17 cellular contexts compared by ENCODE assay signal in genomic region chr13:38900188-38900587, GRCh38.
DNase-seq lines count a peak whose midpoint lies in the region; ATAC-seq, FAIRE-seq and TF ChIP-seq lines count a peak whose summit lies in the region.
"Had no signal": no experiment of that assay in that cellular context is flagged by ENCODE, and none has a peak within 500 bp of the region (broad histone marks: within the 10 kb centered on the region; RNA-seq: fewer than 3 reads in every experiment).

No MANE protein-coding gene starts in this region.

- H3K4me2 ChIP-seq in mesendoderm (ENCODE audit: low read length) (no peak overlapping the region), neuronal stem cell (ENCODE audit: insufficient read depth, low read length, poor library complexity, severe bottlenecking) (no peak overlapping the region)
- H3K4me2 ChIP-seq: KMS-11 had no signal

- H4K91ac ChIP-seq in neuronal stem cell (ENCODE audit: low read depth, low read length, poor library complexity): no peak overlapping the region

- H3K56ac ChIP-seq in mesendoderm (ENCODE audit: low read length): no peak overlapping the region

- no peaks in the 10 kb centered on the region for H3K36me3 Mint-ChIP-seq in WTC11
- H3K36me3 Mint-ChIP-seq: CD14-positive monocyte, naive B cell had no signal

- FAIRE-seq in D721Med (lab: Jason Lieb, UNC): peak; percentile 83
- FAIRE-seq: G401.6 had no signal

- no peak overlapping the region for H3K4ac ChIP-seq in mesendoderm (ENCODE audit: low read depth, low read length)
- H3K4ac ChIP-seq in neuronal stem cell (ENCODE audit: low read length): no peak overlapping the region

- H2AK5ac ChIP-seq in mesendoderm (ENCODE audit: low read length) (no peak overlapping the region), neuronal stem cell (ENCODE audit: low read depth, low read length) (no peak overlapping the region)

- H2BK15ac ChIP-seq in mesendoderm (replicated peaks; ENCODE audit: low read depth) (no peak overlapping the region), neuronal stem cell (ENCODE audit: low read length) (no peak overlapping the region)

- no peaks in the 10 kb centered on the region for H3K36me3 ChIP-seq in mesendoderm (ENCODE audit: control insufficient read depth, insufficient read depth, low read length)
- H3K36me3 ChIP-seq in neuronal stem cell (replicated peaks in 1 of 2; ENCODE audit: control insufficient read depth in 2 of 2, insufficient read depth in 2 of 2, low read length in 2 of 2): no peaks in the 10 kb centered on the region
- H3K36me3 ChIP-seq: gastrocnemius medialis had no signal

- DNase-seq in D721Med (ENCODE audit: insufficient read length, low spot score): peak; percentile 48
- no peak for DNase-seq in HFF-Myc (ENCODE audit: extremely low read depth, low read depth)
- peak; percentile 34 for DNase-seq in WTC11 (ENCODE audit: low spot score)
- DNase-seq in mesendoderm: peak; percentile 65
- no peak for DNase-seq in neuronal stem cell (ENCODE audit: low spot score)
- DNase-seq: activated CD4-positive, alpha-beta T cell treated with anti-CD3 and anti-CD28 coated beads, Interleukin-2, amount 50 U/mL, for 1 hour; effector CD8-positive, alpha-beta T cell; gastrocnemius medialis; naive B cell; RPMI8226; T-helper 2 cell had no signal

- H3K4me1 Mint-ChIP-seq in WTC11: no peaks in the 10 kb centered on the region
- H3K4me1 Mint-ChIP-seq: CD14-positive monocyte, naive B cell had no signal

- ATAC-seq in WTC11 (peak; percentile 92), GM19452 (IDR thresholded peaks at IDR 0.05; ENCODE audit: unreplicated experiment) (no peak), GM21515 (IDR thresholded peaks at IDR 0.05; ENCODE audit: unreplicated experiment) (no peak)
- ATAC-seq in activated CD4-positive, CD25-positive, alpha-beta regulatory T cell treated with anti-CD3 and anti-CD28 coated beads, Interleukin-2, amount 50 U/mL, for 24 hours: no peak
- ATAC-seq: gastrocnemius medialis had no signal

- TF ChIP-seq CTCF in D721Med (IDR thresholded peaks at IDR 0.05; ENCODE audit: insufficient read depth, missing control alignments) (peak; percentile 39), HFF-Myc (IDR thresholded peaks at IDR 0.05; ENCODE audit: low read depth, low read length, missing control alignments) (peak; percentile 14), WTC11 (IDR thresholded peaks at IDR 0.05) (no peak)

- H3K27ac ChIP-seq in mesendoderm (ENCODE audit: low read depth, low read length) (no peak overlapping the region), neuronal stem cell (replicated peaks; ENCODE audit: low read length) (no peak overlapping the region)
- H3K27ac ChIP-seq: gastrocnemius medialis, KMS-11 had no signal

- H2AFZ ChIP-seq in neuronal stem cell (ENCODE audit: low read length): no peak overlapping the region

- no peak overlapping the region for H3K9ac ChIP-seq in mesendoderm (ENCODE audit: low read length)
- no peak overlapping the region for H3K9ac ChIP-seq in neuronal stem cell (ENCODE audit: low read depth, low read length, poor library complexity)
- H3K9ac ChIP-seq: KMS-11 had no signal

- POLR2A ChIA-PET in WTC11 (lab: Charles Lee): interaction anchor here (0.6 kb wide), 1 partner anchor 1681 kb away, joined by 3 read pairs; no protein-coding TSS in a partner anchor

- H3K23ac ChIP-seq in mesendoderm (ENCODE audit: low read length) (no peak overlapping the region), neuronal stem cell (ENCODE audit: low read depth, low read length, poor library complexity) (no peak overlapping the region)

- H3K18ac ChIP-seq in mesendoderm (ENCODE audit: low read length) (no peak overlapping the region), neuronal stem cell (ENCODE audit: low read length) (no peak overlapping the region)

- no peak overlapping the region for H2BK5ac ChIP-seq in mesendoderm (ENCODE audit: low read length)
- no peak overlapping the region for H2BK5ac ChIP-seq in neuronal stem cell (ENCODE audit: low read length)

- no peak overlapping the region for H4K5ac ChIP-seq in mesendoderm (ENCODE audit: low read length)

- no peak overlapping the region for H3K14ac ChIP-seq in neuronal stem cell (ENCODE audit: low read length)

- CTCF ChIA-PET in WTC11 (lab: Charles Lee): interaction anchor here (0.8 to 2.8 kb wide), 10 partner anchors 12 to 318 kb away, joined by 3 to 18 read pairs (median 4); no protein-coding TSS in a partner anchor

- no peaks in the 10 kb centered on the region for H3K4me1 ChIP-seq in mesendoderm (ENCODE audit: control insufficient read depth, low read depth, low read length)
- H3K4me1 ChIP-seq in neuronal stem cell (ENCODE audit: control insufficient read depth in 2 of 2, insufficient read depth in 1 of 2, low read depth in 1 of 2, low read length in 2 of 2): no peaks in the 10 kb centered on the region

- H3K79me2 ChIP-seq in mesendoderm (ENCODE audit: control insufficient read depth, insufficient read depth, low read length): no peaks in the 10 kb centered on the region

- H3K4me3 Mint-ChIP-seq in WTC11: no peak overlapping the region
- H3K4me3 Mint-ChIP-seq: CD14-positive monocyte, naive B cell had no signal

- no peaks in the 10 kb centered on the region for H3K27me3 Mint-ChIP-seq in WTC11 (ENCODE audit: low read depth)

- WGBS in mesendoderm (ENCODE audit: extremely low coverage, insufficient coverage, low lambda C conversion rate): no CpG with 5 or more reads among the region's 3 CpGs
- WGBS in neuronal stem cell (ENCODE audit: extremely low coverage in 2 of 2, insufficient read length in 2 of 2, insufficient replicate concordance in 1 of 2), 2 donors: no CpG with 5 or more reads among the region's 3 CpGs

- no peak overlapping the region for H3K27ac Mint-ChIP-seq in WTC11
- H3K27ac Mint-ChIP-seq: CD14-positive monocyte, naive B cell had no signal

- H3K27me3 ChIP-seq in mesendoderm (ENCODE audit: insufficient read depth, low read length, poor library complexity) (no peaks in the 10 kb centered on the region), neuronal stem cell (ENCODE audit: control insufficient read depth in 3 of 3, insufficient read depth in 3 of 3, low read depth in 1 of 3, low read length in 3 of 3) (peaks cover 0 to 2% (median 0%) of the 10 kb centered on the region in 3 experiments)
- H3K27me3 ChIP-seq: gastrocnemius medialis had no signal

- H4K8ac ChIP-seq in mesendoderm (ENCODE audit: low read depth, low read length) (no peak overlapping the region), neuronal stem cell (ENCODE audit: low read depth, low read length) (no peak overlapping the region)

- H3K79me1 ChIP-seq in mesendoderm (ENCODE audit: low read length) (no peaks in the 10 kb centered on the region), neuronal stem cell (ENCODE audit: low read depth, low read length) (no peaks in the 10 kb centered on the region)

- no peak overlapping the region for H2BK12ac ChIP-seq in neuronal stem cell (ENCODE audit: low read length)

- H3K9me3 ChIP-seq in neuronal stem cell (replicated peaks in 1 of 2; ENCODE audit: control insufficient read depth in 2 of 2, insufficient read depth in 1 of 2, low read depth in 1 of 2, low read length in 2 of 2): no peaks in the 10 kb centered on the region
- H3K9me3 ChIP-seq: gastrocnemius medialis had no signal

- H3K4me3 ChIP-seq in HFF-Myc (replicated peaks; ENCODE audit: low read depth, low read length) (no peak overlapping the region), mesendoderm (ENCODE audit: low read length) (no peak overlapping the region), neuronal stem cell (ENCODE audit: low read length in 2 of 2) (no peak overlapping the region)
- H3K4me3 ChIP-seq: gastrocnemius medialis had no signal

- H2BK120ac ChIP-seq in mesendoderm (ENCODE audit: low read depth, low read length) (no peak overlapping the region), neuronal stem cell (ENCODE audit: low read depth, low read length) (no peak overlapping the region)

- peaks cover 7% of the 10 kb centered on the region for H3K9me3 Mint-ChIP-seq in WTC11

TF ChIP-seq in WTC11, 78 proteins besides CTCF, POLR2A, EP300 and RAD21 (continues in another document):
- no peak for TF ChIP-seq FOXJ3 (CRISPR knock-in tag; IDR thresholded peaks at IDR 0.05; ENCODE audit: borderline replicate concordance)
- no peak for TF ChIP-seq MYBL2 (CRISPR knock-in tag; IDR thresholded peaks at IDR 0.05)
- TF ChIP-seq EMX1 (CRISPR knock-in tag; IDR thresholded peaks at IDR 0.05): no peak
- no peak for TF ChIP-seq SMAD4 (CRISPR knock-in tag; IDR thresholded peaks at IDR 0.05)
- TF ChIP-seq ZNF317 (CRISPR knock-in tag; IDR thresholded peaks at IDR 0.05; ENCODE audit: borderline replicate concordance, low read depth): no peak
- no peak for TF ChIP-seq GRHL2 (CRISPR knock-in tag; IDR thresholded peaks at IDR 0.05; ENCODE audit: insufficient replicate concordance, severe bottlenecking)
- TF ChIP-seq TCF7 (CRISPR knock-in tag; IDR thresholded peaks at IDR 0.05; ENCODE audit: low read depth): no peak
- no peak for TF ChIP-seq PRRX2 (CRISPR knock-in tag; IDR thresholded peaks at IDR 0.05)
- no peak for TF ChIP-seq ZNF263 (CRISPR knock-in tag; IDR thresholded peaks at IDR 0.05; ENCODE audit: low read depth)
- no peak for TF ChIP-seq FOXP4 (CRISPR knock-in tag; IDR thresholded peaks at IDR 0.05)
- no peak for TF ChIP-seq TEAD1 (CRISPR knock-in tag; IDR thresholded peaks at IDR 0.05)
- no peak for TF ChIP-seq ZNF219 (CRISPR knock-in tag; IDR thresholded peaks at IDR 0.05; ENCODE audit: borderline replicate concordance)
- no peak for TF ChIP-seq ZNF121 (CRISPR knock-in tag; IDR thresholded peaks at IDR 0.05)

Comparison
In these comparisons a context has a peak if more than half of its experiments do, and no peak if none do; other contexts are left out.
1. DNase-seq: peak in D721Med (single experiment), WTC11 (single experiment) and mesendoderm (single experiment); none in HFF-Myc (single experiment) and neuronal stem cell (single experiment).